16 cellular contexts compared by ENCODE assay signal in genomic region chr9:112002131-112002846, GRCh38.
DNase-seq lines count a peak whose midpoint lies in the region; ATAC-seq and TF ChIP-seq lines count a peak whose summit lies in the region.
"Had no signal": no experiment of that assay in that cellular context is flagged by ENCODE, and none has a peak within 500 bp of the region (broad histone marks: within the 10 kb centered on the region; RNA-seq: fewer than 3 reads in every experiment).

No MANE protein-coding gene starts in this region.

- H3K27me3 Mint-ChIP-seq in activated B cell treated with CpG ODN at 0.5 μM for 24 hours (no peaks in the 10 kb centered on the region), endodermal cell (ENCODE audit: insufficient read depth) (no peaks in the 10 kb centered on the region)

- peak overlapping the region; percentile 54 for H3K27ac Mint-ChIP-seq in activated B cell treated with CpG ODN at 0.5 μM for 24 hours
- no peak overlapping the region for H3K27ac Mint-ChIP-seq in endodermal cell

- no peak for TF ChIP-seq POLR2A in stomach (IDR thresholded peaks at IDR 0.05)

- H3K36me3 ChIP-seq in endodermal cell (ENCODE audit: control insufficient read depth, insufficient read depth, low read length): no peaks in the 10 kb centered on the region
- H3K36me3 ChIP-seq in thymus (ENCODE audit: control insufficient read depth, insufficient read depth): no peaks in the 10 kb centered on the region
- H3K36me3 ChIP-seq in stomach: no peaks in the 10 kb centered on the region

- CTCF ChIA-PET in activated B cell treated with CpG ODN at 0.5 μM for 24 hours (lab: Charles Lee): interaction anchor here (0.8 to 1.3 kb wide), 2 partner anchors 14 to 72 kb away, joined by 3 to 5 read pairs; no protein-coding TSS in a partner anchor

- TF ChIP-seq CTCF in activated B cell treated with CpG ODN at 0.5 μM for 24 hours (IDR thresholded peaks at IDR 0.05) (no peak), endodermal cell (conservative IDR thresholded peaks at IDR 0.05) (no peak), stomach (IDR thresholded peaks at IDR 0.05) (no peak)

- H3K27ac ChIP-seq in endodermal cell (ENCODE audit: low read depth, low read length) (no peak overlapping the region), thymus (ENCODE audit: low read depth) (peak overlapping the region; percentile 8), stomach (no peak overlapping the region)
- H3K27ac ChIP-seq: coronary artery, GM23248 had no signal

- H3K4me1 ChIP-seq in endodermal cell (ENCODE audit: control insufficient read depth, insufficient read depth, low read length): no peaks in the 10 kb centered on the region
- H3K4me1 ChIP-seq in thymus (ENCODE audit: control insufficient read depth, insufficient read depth, low read length): no peaks in the 10 kb centered on the region
- no peaks in the 10 kb centered on the region for H3K4me1 ChIP-seq in stomach

- no peaks in the 10 kb centered on the region for H3K36me3 Mint-ChIP-seq in activated B cell treated with CpG ODN at 0.5 μM for 24 hours (ENCODE audit: low read depth)
- H3K36me3 Mint-ChIP-seq in endodermal cell (ENCODE audit: low read depth): no peaks in the 10 kb centered on the region

- H3K4me3 ChIP-seq in endodermal cell (ENCODE audit: low read length) (no peak overlapping the region), thymus (ENCODE audit: low read length) (no peak overlapping the region), stomach (no peak overlapping the region)
- H3K4me3 ChIP-seq: coronary artery, GM23248 had no signal

- peak overlapping the region; percentile 6 for H3K4me3 Mint-ChIP-seq in activated B cell treated with CpG ODN at 0.5 μM for 24 hours
- H3K4me3 Mint-ChIP-seq in endodermal cell: no peak overlapping the region

- POLR2A ChIA-PET in activated B cell treated with CpG ODN at 0.5 μM for 24 hours (lab: Charles Lee): interaction anchor here (1.0 to 5.7 kb wide), 9 partner anchors 9 to 106 kb away, joined by 3 to 55 read pairs (median 9); partner anchors contain the start of gene UGCG

- no peaks in the 10 kb centered on the region for H3K9me3 Mint-ChIP-seq in activated B cell treated with CpG ODN at 0.5 μM for 24 hours
- no peaks in the 10 kb centered on the region for H3K9me3 Mint-ChIP-seq in endodermal cell

- H3K27me3 ChIP-seq in endodermal cell (ENCODE audit: control insufficient read depth, insufficient read depth, low read length, poor library complexity, severe bottlenecking) (no peaks in the 10 kb centered on the region), thymus (ENCODE audit: control insufficient read depth, insufficient read depth) (no peaks in the 10 kb centered on the region), stomach (no peaks in the 10 kb centered on the region)

- H3K9me3 ChIP-seq in endodermal cell (ENCODE audit: control insufficient read depth, low read length): no peaks in the 10 kb centered on the region
- H3K9me3 ChIP-seq in thymus (ENCODE audit: control insufficient read depth): no peaks in the 10 kb centered on the region
- H3K9me3 ChIP-seq in stomach: no peaks in the 10 kb centered on the region

- peaks cover 49% of the 10 kb centered on the region for H3K4me1 Mint-ChIP-seq in activated B cell treated with CpG ODN at 0.5 μM for 24 hours
- H3K4me1 Mint-ChIP-seq in endodermal cell: peaks cover 9% of the 10 kb centered on the region

- 93% methylated on average over 8 to 11 of the region's 11 CpGs for WGBS in endodermal cell (ENCODE audit: insufficient coverage in 1 of 2, insufficient read length in 1 of 2), 2 experiments
- 73% methylated on average over 11 of the region's 11 CpGs for WGBS in thymus
- 77 to 87% (median 84%) methylated on average over 9 to 11 of the region's 11 CpGs for WGBS in stomach, 5 donors

- ATAC-seq in activated B cell treated with CpG ODN at 0.5 μM for 24 hours (ENCODE audit: low read depth): no peak
- ATAC-seq in GM21528 (IDR thresholded peaks at IDR 0.05; ENCODE audit: low FRiP score, unreplicated experiment): no peak
- ATAC-seq: Panc1 had no signal

- DNase-seq in stimulated activated CD4-positive, alpha-beta T cell treated with anti-CD3 and anti-CD28 coated beads, Interleukin-15, amount 100 ng/mL, for 24 hours: peak; percentile 24
- no peak for DNase-seq in stimulated activated CD4-positive, alpha-beta T cell treated with anti-CD3 and anti-CD28 coated beads, Interleukin-4, amount 100 ng/mL, for 1 hour
- DNase-seq in activated B cell treated with CpG ODN at 0.5 μM for 24 hours (no peak), endodermal cell (peak; percentile 22), 8988T (no peak), stomach (no peak)
- DNase-seq: anterior cingulate cortex; GM23248; mammary epithelial cell; NCI-H226; occipital lobe; stimulated activated CD4-positive, alpha-beta T cell treated with anti-CD3 and anti-CD28 coated beads, Interleukin-12 subunit alpha, Interleukin-12 subunit beta, amount 100 ng/mL, for 4 hours had no signal

- no peak overlapping the region for H3K9ac ChIP-seq in endodermal cell (ENCODE audit: extremely low read depth, low read length, poor library complexity, severe bottlenecking)
- H3K9ac ChIP-seq: GM23248 had no signal

- intact Hi-C loops in activated B cell treated with CpG ODN at 0.5 μM for 24 hours (cut with micrococcal nuclease) (no loop called here), stomach (cut with DNase I; ENCODE audit: low total_unique reads) (no loop called here)

- no peak for TF ChIP-seq EP300 in stomach (IDR thresholded peaks at IDR 0.05)

Comparison
In these comparisons a context has a peak if more than half of its experiments do, and no peak if none do; other contexts are left out.
1. DNase-seq: peak in stimulated activated CD4-positive, alpha-beta T cell treated with anti-CD3 and anti-CD28 coated beads, Interleukin-15, amount 100 ng/mL, for 24 hours (single experiment) and endodermal cell (single experiment); none in stimulated activated CD4-positive, alpha-beta T cell treated with anti-CD3 and anti-CD28 coated beads, Interleukin-4, amount 100 ng/mL, for 1 hour (single experiment), activated B cell treated with CpG ODN at 0.5 μM for 24 hours (single experiment), 8988T (single experiment) and stomach (single experiment).